ENCODE assay signal across 16 cellular contexts in genomic region chr20:14481863-14482262, GRCh38.
DNase-seq lines count a peak whose midpoint lies in the region; ATAC-seq and TF ChIP-seq lines count a peak whose summit lies in the region.
"Had no signal": no experiment of that assay in that cellular context is flagged by ENCODE, and none has a peak within 500 bp of the region (broad histone marks: within the 10 kb centered on the region; RNA-seq: fewer than 3 reads in every experiment).

No MANE protein-coding gene starts in this region.

- no peak overlapping the region for H3K4me3 ChIP-seq in fibroblast of pulmonary artery (replicated peaks; ENCODE audit: low read depth, low read length)
- H3K4me3 ChIP-seq: cardiac muscle cell, left lung, PC-9 had no signal

- no peak for TF ChIP-seq CTCF in fibroblast of pulmonary artery (IDR thresholded peaks at IDR 0.05; ENCODE audit: low read length, missing control alignments)

- DNase-seq in HCEC 1CT (peak; percentile 88), amniotic epithelial cell (ENCODE audit: low read depth) (peak; percentile 88), fibroblast of pulmonary artery (ENCODE audit: low read depth) (peak; percentile 78), stromal cell of bone marrow (ENCODE audit: low read depth) (peak; percentile 67), OCI-M1 (lab: John Stamatoyannopoulos, UW) (no peak)
- DNase-seq: COR-L47, HFFc6, hippocampal formation, left lung, naive B cell, NCI-H2029 treated with DMSO at 0.1 percent for 48 hours, NCI-H524, PC-9 had no signal

- ATAC-seq in HG02884 (IDR thresholded peaks at IDR 0.05; ENCODE audit: unreplicated experiment) (no peak), GM21528 (IDR thresholded peaks at IDR 0.05; ENCODE audit: low FRiP score, unreplicated experiment) (no peak)
- ATAC-seq: left lung had no signal
